In genomic region chr2:241566021-241566420, GRCh38 we compare ENCODE assay signal across 8 cellular contexts. TPM values are rescaled to one million over a fixed set of nuclear protein-coding genes. Genes with fewer than 3 reads are reported as not detected.
DNase-seq lines count a peak whose midpoint lies in the region; FAIRE-seq and TF ChIP-seq lines count a peak whose summit lies in the region.
"Not testable (repeated sequence)": the region's sequence is repeated elsewhere in the genome, so short reads cannot be mapped to it uniquely, and the experiment has no call there.
"Had no signal": no experiment of that assay in that cellular context is flagged by ENCODE, and none has a peak within 500 bp of the region (broad histone marks: within the 10 kb centered on the region; RNA-seq: fewer than 3 reads in every experiment).

No MANE protein-coding gene starts in this region.

- intact Hi-C loops in kidney (cut with DNase I); posterior vena cava (cut with DNase I): not testable (repeated sequence)
- intact Hi-C loops in sigmoid colon (cut with DNase I): loop anchor here (5.0 kb wide), 1 partner anchor 46 kb away; no protein-coding TSS in a partner anchor

- CTCF ChIA-PET in RWPE1 (lab: Yijun Ruan, JAX): not testable (repeated sequence)

- H3K4me3 ChIP-seq in SJSA1; kidney (ENCODE audit: low read length in 2 of 2); sigmoid colon: not testable (repeated sequence)

- TF ChIP-seq POLR2A in sigmoid colon (IDR thresholded peaks at IDR 0.05): not testable (repeated sequence)

- not testable (repeated sequence) for H3K9me3 ChIP-seq in SJSA1 (replicated peaks); kidney (ENCODE audit: control insufficient read depth in 1 of 2, low read length in 2 of 2); sigmoid colon

- not testable (repeated sequence) for TF ChIP-seq CTCF in RWPE1 (conservative IDR thresholded peaks at IDR 0.05; ENCODE audit: low read depth); kidney (IDR thresholded peaks at IDR 0.05; ENCODE audit: borderline replicate concordance, extremely low read depth, insufficient read depth); sigmoid colon (IDR thresholded peaks at IDR 0.05)

- H3K36me3 ChIP-seq in SJSA1: peaks cover 76% of the 10 kb centered on the region
- H3K36me3 ChIP-seq in kidney (ENCODE audit: control insufficient read depth in 1 of 2, insufficient read depth in 2 of 2, low read length in 2 of 2); sigmoid colon: not testable (repeated sequence)

- H3K4me1 ChIP-seq in SJSA1 (replicated peaks): peaks cover 53% of the 10 kb centered on the region
- not testable (repeated sequence) for H3K4me1 ChIP-seq in kidney (ENCODE audit: control insufficient read depth in 1 of 2, insufficient read depth in 1 of 2, low read depth in 1 of 2, low read length in 2 of 2)
- peaks cover 0 to 57% (median 56%) of the 10 kb centered on the region in 4 donors for H3K4me1 ChIP-seq in sigmoid colon

- H3K27ac ChIP-seq in RWPE1: peak overlapping the region; percentile 57
- peak overlapping the region; percentile 60 for H3K27ac ChIP-seq in SJSA1
- H3K27ac ChIP-seq in kidney (ENCODE audit: low read depth in 2 of 2, low read length in 2 of 2): not testable (repeated sequence)
- H3K27ac ChIP-seq in sigmoid colon: peak overlapping the region in 1 of 4 donors; percentile 91

- FAIRE-seq in kidney (lab: Jason Lieb, UNC): not testable (repeated sequence)

- not testable (repeated sequence) for H3K9ac ChIP-seq in kidney (ENCODE audit: low read length in 2 of 2)

- POLR2A ChIA-PET in RWPE1 (lab: Yijun Ruan, JAX; ENCODE audit: low non-redundant PET): not testable (repeated sequence)

- not testable (repeated sequence) for H3K27me3 ChIP-seq in SJSA1 (replicated peaks); sigmoid colon

- not testable (repeated sequence) for TF ChIP-seq EP300 in sigmoid colon (IDR thresholded peaks at IDR 0.05)

- WGBS in sigmoid colon, 2 donors: 93% methylated on average over 11 of the region's 11 CpGs

- not testable (repeated sequence) for DNase-seq in RWPE1 (ENCODE audit: low spot score); SJSA1 (ENCODE audit: low read depth in 1 of 2, low spot score in 2 of 2)
- DNase-seq in ecto neural progenitor cell (ENCODE audit: low spot score) (peak; percentile 1), kidney (peak; percentile 14), posterior vena cava (ENCODE audit: low spot score) (peak; percentile 38), sigmoid colon (peak; percentile 47)

RNA-seq across cellular contexts. Expression of gene BOK, which starts 7.5 kb away (rescaled TPM):
- total RNA-seq in SJSA1 (2014; rRNA removed; shearing (Covaris generic)): 337 and 338 TPM in 2 replicates
- 28.8 TPM for total RNA-seq in kidney
- 22.9 TPM for polyA plus RNA-seq in kidney (ENCODE audit: insufficient read depth, low read depth, low replicate concordance)
- 10 to 100 TPM; 20.1 to 29.7 TPM for total RNA-seq in posterior vena cava
- 100 to 1,000 TPM in 1 of 4 donors, 10 to 100 TPM in 3; 46.6 to 112 (median 81.0) TPM for total RNA-seq in sigmoid colon
- 10 to 100 TPM in 1 of 3 donors, 1 to 10 TPM in 2; 6.2 to 12.7 (median 8.4) TPM for polyA plus RNA-seq in sigmoid colon
- total RNA-seq: CD4-positive, alpha-beta T cell; CD8-positive, alpha-beta T cell had no signal

RNA-seq across cellular contexts. Expression of gene STK25, which starts 57.6 kb away (rescaled TPM):
- total RNA-seq in SJSA1 (2014; rRNA removed; shearing (Covaris generic)): 316 and 470 TPM in 2 replicates
- total RNA-seq in kidney: 151 TPM
- 119 TPM for polyA plus RNA-seq in kidney (ENCODE audit: insufficient read depth, low read depth, low replicate concordance)
- total RNA-seq in posterior vena cava: 100 to 1,000 TPM in 1 of 2 donors, 10 to 100 TPM in 1; 92.5 to 103 TPM
- total RNA-seq in sigmoid colon: 100 to 1,000 TPM; 125 to 266 (median 178) TPM
- 100 to 1,000 TPM in 1 of 3 donors, 10 to 100 TPM in 2; 77.7 to 135 (median 79.3) TPM for polyA plus RNA-seq in sigmoid colon
